ENCODE assay signal across 18 cellular contexts in genomic region chr11:64784813-64785581, GRCh38. TPM values are rescaled to one million over a fixed set of nuclear protein-coding genes. Genes with fewer than 3 reads are reported as not detected.
A peak's percentile ranks its signal among the peaks of the same experiment; 100 is the strongest.
DNase-seq lines count a peak whose midpoint lies in the region; ATAC-seq, FAIRE-seq and TF ChIP-seq lines count a peak whose summit lies in the region.
"Had no signal": no experiment of that assay in that cellular context is flagged by ENCODE, and none has a peak within 500 bp of the region (broad histone marks: within the 10 kb centered on the region; RNA-seq: fewer than 3 reads in every experiment).

No MANE protein-coding gene starts in this region.

- ATAC-seq in stimulated activated memory B cell treated with anti-CD40 and anti-IgM and Interleukin-4, amounts not matched to agents 10 μg/mL and 1 μg/mL and 100 μg/mL, for 72 hours = no peak
- ATAC-seq: K562 had no signal

- FAIRE-seq in kidney (lab: Jason Lieb, UNC) = no peak
- FAIRE-seq: H54, K562 had no signal

- no peaks in the 10 kb centered on the region for H3K27me3 ChIP-seq in WERI-Rb-1 (ENCODE audit: insufficient read depth, low read depth, severe bottlenecking)

- TF ChIP-seq CTCF in HFFc6 (IDR thresholded peaks at IDR 0.05) = no peak
- no peak for TF ChIP-seq CTCF in kidney (IDR thresholded peaks at IDR 0.05; ENCODE audit: borderline replicate concordance, extremely low read depth, insufficient read depth)
- no peak for TF ChIP-seq CTCF in WERI-Rb-1 (IDR thresholded peaks at IDR 0.05; ENCODE audit: low read depth, low read length)

- DNase-seq in activated naive CD4-positive, alpha-beta T cell treated with anti-CD3 and anti-CD28 coated beads for 36 hours = no peak
- DNase-seq in activated naive CD4-positive, alpha-beta T cell treated with anti-CD3 and anti-CD28 coated beads, Interleukin-2, amount 50 U/mL, for 16 hours = no peak
- no peak for DNase-seq in HFFc6
- DNase-seq in kidney = peak; percentile 20
- no peak for DNase-seq in GDM1 (lab: John Stamatoyannopoulos, UW)
- no peak for DNase-seq in WERI-Rb-1
- DNase-seq: ACHN; CD8-positive, alpha-beta memory T cell; NCI-H1092; NCI-H1694; NCI-H345; NCI-H526 treated with DMSO at 0.1 percent for 48 hours; NK-92 treated with Interleukin-12 subunit alpha and Interleukin-12 subunit beta, amount 100 ng/mL, for 24 hours; Right ventricle myocardium superior had no signal

- H3K36me3 ChIP-seq in kidney (ENCODE audit: control insufficient read depth in 1 of 2, insufficient read depth in 2 of 2, low read length in 2 of 2) (peaks cover 0 to 2% of the 10 kb centered on the region in 2 donors), WERI-Rb-1 (peaks cover 19% of the 10 kb centered on the region)

- peaks cover 3% of the 10 kb centered on the region for H3K36me3 Mint-ChIP-seq in activated naive CD4-positive, alpha-beta T cell treated with anti-CD3 and anti-CD28 coated beads for 36 hours (ENCODE audit: low read depth)
- no peaks in the 10 kb centered on the region; the same call in 1 of the 2 replicates for H3K36me3 Mint-ChIP-seq in HFFc6 (ENCODE audit: low read depth)
- H3K36me3 Mint-ChIP-seq in stimulated activated memory B cell treated with anti-CD40 and anti-IgM and Interleukin-4, amounts not matched to agents 10 μg/mL and 1 μg/mL and 100 μg/mL, for 72 hours = peaks cover 18% of the 10 kb centered on the region

- no peaks in the 10 kb centered on the region for H3K9me3 Mint-ChIP-seq in activated naive CD4-positive, alpha-beta T cell treated with anti-CD3 and anti-CD28 coated beads for 36 hours
- H3K9me3 Mint-ChIP-seq in HFFc6 = no peaks in the 10 kb centered on the region
- H3K9me3 Mint-ChIP-seq in stimulated activated memory B cell treated with anti-CD40 and anti-IgM and Interleukin-4, amounts not matched to agents 10 μg/mL and 1 μg/mL and 100 μg/mL, for 72 hours = no peaks in the 10 kb centered on the region
- H3K9me3 Mint-ChIP-seq: CD8-positive, alpha-beta memory T cell had no signal

- H3K9ac ChIP-seq in kidney (ENCODE audit: low read length in 2 of 2) = no peak overlapping the region

- H3K4me3 ChIP-seq in kidney (ENCODE audit: low read length in 2 of 2) = no peak overlapping the region
- H3K4me3 ChIP-seq in WERI-Rb-1 (ENCODE audit: low read depth, low read length) = no peak overlapping the region
- H3K4me3 ChIP-seq: K562 had no signal

- CTCF ChIA-PET in activated naive CD4-positive, alpha-beta T cell treated with anti-CD3 and anti-CD28 coated beads for 36 hours (lab: Charles Lee) = interaction anchor here (0.6 to 1.2 kb wide), 5 partner anchors 17 to 546 kb away, joined by 3 to 4 read pairs (median 3); no protein-coding TSS in a partner anchor

- peak overlapping the region; percentile 42 for H3K27ac Mint-ChIP-seq in activated naive CD4-positive, alpha-beta T cell treated with anti-CD3 and anti-CD28 coated beads for 36 hours
- H3K27ac Mint-ChIP-seq in HFFc6 = peak overlapping the region; percentile 33; the same call in 1 of the 2 replicates
- peak overlapping the region; percentile 76 for H3K27ac Mint-ChIP-seq in stimulated activated memory B cell treated with anti-CD40 and anti-IgM and Interleukin-4, amounts not matched to agents 10 μg/mL and 1 μg/mL and 100 μg/mL, for 72 hours

- H3K4me1 ChIP-seq in kidney (ENCODE audit: control insufficient read depth in 1 of 2, insufficient read depth in 1 of 2, low read depth in 1 of 2, low read length in 2 of 2) = no peaks in the 10 kb centered on the region

- H3K4me1 Mint-ChIP-seq in activated naive CD4-positive, alpha-beta T cell treated with anti-CD3 and anti-CD28 coated beads for 36 hours (ENCODE audit: low read depth) = peaks cover 23% of the 10 kb centered on the region
- H3K4me1 Mint-ChIP-seq in HFFc6 (ENCODE audit: low read depth) = no peaks in the 10 kb centered on the region; the same call in 1 of the 2 replicates
- peaks cover 38% of the 10 kb centered on the region for H3K4me1 Mint-ChIP-seq in stimulated activated memory B cell treated with anti-CD40 and anti-IgM and Interleukin-4, amounts not matched to agents 10 μg/mL and 1 μg/mL and 100 μg/mL, for 72 hours

- no peaks in the 10 kb centered on the region for H3K27me3 Mint-ChIP-seq in activated naive CD4-positive, alpha-beta T cell treated with anti-CD3 and anti-CD28 coated beads for 36 hours (ENCODE audit: low read depth)
- H3K27me3 Mint-ChIP-seq in HFFc6 (ENCODE audit: insufficient read depth) = peaks cover 1% of the 10 kb centered on the region; the same call in 1 of the 2 replicates
- H3K27me3 Mint-ChIP-seq in stimulated activated memory B cell treated with anti-CD40 and anti-IgM and Interleukin-4, amounts not matched to agents 10 μg/mL and 1 μg/mL and 100 μg/mL, for 72 hours = no peaks in the 10 kb centered on the region
- H3K27me3 Mint-ChIP-seq: CD8-positive, alpha-beta memory T cell had no signal

- H3K9me3 ChIP-seq in kidney (ENCODE audit: control insufficient read depth in 1 of 2, low read length in 2 of 2) (no peaks in the 10 kb centered on the region), WERI-Rb-1 (ENCODE audit: severe bottlenecking) (no peaks in the 10 kb centered on the region)

- H3K27ac ChIP-seq in kidney (ENCODE audit: low read depth in 2 of 2, low read length in 2 of 2) (no peak overlapping the region), WERI-Rb-1 (no peak overlapping the region)

- intact Hi-C loops in activated naive CD4-positive, alpha-beta T cell treated with anti-CD3 and anti-CD28 coated beads for 36 hours (cut with micrococcal nuclease) = no loop called here
- intact Hi-C loops in kidney (cut with DNase I) = no loop called here

- no peak overlapping the region for H3K4me3 Mint-ChIP-seq in activated naive CD4-positive, alpha-beta T cell treated with anti-CD3 and anti-CD28 coated beads for 36 hours
- H3K4me3 Mint-ChIP-seq in HFFc6 = no peak overlapping the region
- no peak overlapping the region for H3K4me3 Mint-ChIP-seq in stimulated activated memory B cell treated with anti-CD40 and anti-IgM and Interleukin-4, amounts not matched to agents 10 μg/mL and 1 μg/mL and 100 μg/mL, for 72 hours
- H3K4me3 Mint-ChIP-seq: CD8-positive, alpha-beta memory T cell had no signal

RNA-seq across cellular contexts. Expression of gene SF1, which starts 6.7 kb away (rescaled TPM):
- total RNA-seq in activated naive CD4-positive, alpha-beta T cell treated with anti-CD3 and anti-CD28 coated beads for 36 hours = 100 to 1,000 TPM; 303 to 320 TPM
- total RNA-seq in HFFc6 (2021; fragmentation: NEBNext Ultra II Directional; extraction: Animal tissue kit (Norgen Biotek cat#: 25700)) = 100 to 1,000 TPM; 195 to 244 (median 208) TPM
- total RNA-seq in kidney = 320 TPM
- polyA plus RNA-seq in kidney (ENCODE audit: insufficient read depth, low read depth, low replicate concordance) = 87.5 TPM

RNA-seq across cellular contexts. Expression of gene MAP4K2, which starts 18.0 kb away (rescaled TPM):
- 10 to 100 TPM; 69.5 to 73.9 TPM for total RNA-seq in activated naive CD4-positive, alpha-beta T cell treated with anti-CD3 and anti-CD28 coated beads for 36 hours
- 10 to 100 TPM; 18.0 to 21.6 (median 20.9) TPM for total RNA-seq in HFFc6 (2021; fragmentation: NEBNext Ultra II Directional; extraction: Animal tissue kit (Norgen Biotek cat#: 25700))
- total RNA-seq in kidney = 12.5 TPM
- polyA plus RNA-seq in kidney (ENCODE audit: insufficient read depth, low read depth, low replicate concordance) = 15.4 TPM

RNA-seq across cellular contexts. Expression of gene PYGM, which starts 25.2 kb away (rescaled TPM):
- total RNA-seq in activated naive CD4-positive, alpha-beta T cell treated with anti-CD3 and anti-CD28 coated beads for 36 hours = under 1 TPM; 0.64 to 0.89 TPM
- under 1 TPM in 4 of 6 experiments, not detected in 2; 0.11 to 0.21 (median 0.13) TPM for total RNA-seq in HFFc6 (2021; fragmentation: NEBNext Ultra II Directional; extraction: Animal tissue kit (Norgen Biotek cat#: 25700))
- 8.6 TPM for total RNA-seq in kidney
- 2.5 TPM for polyA plus RNA-seq in kidney (ENCODE audit: insufficient read depth, low read depth, low replicate concordance)
- total RNA-seq: Daoy had no signal

RNA-seq across cellular contexts. Expression of gene MEN1, which starts 25.4 kb away (rescaled TPM):
- total RNA-seq in activated naive CD4-positive, alpha-beta T cell treated with anti-CD3 and anti-CD28 coated beads for 36 hours = 10 to 100 TPM; 23.9 TPM
- total RNA-seq in HFFc6 (2021; fragmentation: NEBNext Ultra II Directional; extraction: Animal tissue kit (Norgen Biotek cat#: 25700)) = 10 to 100 TPM; 23.9 to 35.5 (median 26.9) TPM
- 20.9 TPM for total RNA-seq in kidney
- polyA plus RNA-seq in kidney (ENCODE audit: insufficient read depth, low read depth, low replicate concordance) = 24.0 TPM

RNA-seq across cellular contexts. Expression of gene RASGRP2, which starts 41.1 kb away (rescaled TPM):
- total RNA-seq in activated naive CD4-positive, alpha-beta T cell treated with anti-CD3 and anti-CD28 coated beads for 36 hours = 1 to 10 TPM; 5.2 to 5.6 TPM
- under 1 TPM in 4 of 6 experiments, not detected in 2; 0.43 to 0.68 (median 0.48) TPM for total RNA-seq in HFFc6 (2021; fragmentation: NEBNext Ultra II Directional; extraction: Animal tissue kit (Norgen Biotek cat#: 25700))
- 42.6 TPM for total RNA-seq in kidney
- 14.1 TPM for polyA plus RNA-seq in kidney (ENCODE audit: insufficient read depth, low read depth, low replicate concordance)
- total RNA-seq: Daoy had no signal
